Comparison of ENCODE assay signal across 36 cellular contexts in genomic region chr10:8023851-8024250, GRCh38. TPM values are rescaled to one million over a fixed set of nuclear protein-coding genes. Genes with fewer than 3 reads are reported as not detected.
"Had no signal": no experiment of that assay in that cellular context is flagged by ENCODE, and none has a peak within 500 bp of the region (broad histone marks: within the 10 kb centered on the region; RNA-seq: fewer than 3 reads in every experiment).

No MANE protein-coding gene starts in this region.

- DNase-seq: Karpas-422, Kasumi-1, MG63, MM.1S, MV-4-11, NCI-H1048, NCI-H1092, NCI-H1092 treated with DMSO at 0.1 percent for 48 hours, NCI-H1105, NCI-H1105 treated with DMSO at 0.1 percent for 48 hours, NCI-H1417, NCI-H1417 treated with DMSO at 0.1 percent for 48 hours, NCI-H1436, NCI-H1436 treated with DMSO at 0.1 percent for 48 hours, NCI-H146, NCI-H1694, NCI-H1694 treated with DMSO at 0.1 percent for 48 hours, NCI-H187, NCI-H187 treated with DMSO at 0.1 percent for 48 hours, NCI-H1930, NCI-H2029, NCI-H2029 treated with DMSO at 0.1 percent for 48 hours, NCI-H2081, NCI-H2081 treated with DMSO at 0.1 percent for 48 hours, NCI-H2107, NCI-H2171, NCI-H2171 treated with DMSO at 0.1 percent for 48 hours, NCI-H2227 treated with DMSO at 0.1 percent for 48 hours, NCI-H226, NCI-H345, NCI-H446, NCI-H446 treated with DMSO at 0.1 percent for 48 hours, NCI-H510A, NCI-H510A treated with DMSO at 0.1 percent for 48 hours, NCI-H524 had no signal

- H3K27me3 ChIP-seq: MG63 had no signal

- H3K4me3 ChIP-seq: MG63 had no signal

- H3K36me3 ChIP-seq: MG63 had no signal

- H3K9me3 ChIP-seq: MG63 had no signal

RNA-seq across cellular contexts. Expression of gene GATA3, which starts 30.6 kb away (rescaled TPM):
- total RNA-seq: LHCN-M2 had no signal
